In genomic region chr20:17944854-17945474, GRCh38 we compare ENCODE assay signal across 33 cellular contexts. TPM values are rescaled to one million over a fixed set of nuclear protein-coding genes. Genes with fewer than 3 reads are reported as not detected.
DNase-seq lines count a peak whose midpoint lies in the region; ATAC-seq and TF ChIP-seq lines count a peak whose summit lies in the region.
"Had no signal": no experiment of that assay in that cellular context is flagged by ENCODE, and none has a peak within 500 bp of the region (broad histone marks: within the 10 kb centered on the region; RNA-seq: fewer than 3 reads in every experiment).

No MANE protein-coding gene starts in this region.

- no peak overlapping the region for H2BK15ac ChIP-seq in IMR-90 (ENCODE audit: low read depth, low read length)

- no peak for TF ChIP-seq POLR2A in IMR-90 (IDR thresholded peaks at IDR 0.05; ENCODE audit: low read depth, low read length)

- peak overlapping the region; percentile 43 for H3K27ac Mint-ChIP-seq in activated naive CD4-positive, alpha-beta T cell treated with anti-CD3 and anti-CD28 coated beads, Interleukin-2, amount 10 ng/mL, durations not matched to agents 7 days and 5 days
- no peak overlapping the region for H3K27ac Mint-ChIP-seq in activated naive CD4-positive, alpha-beta T cell treated with anti-CD3 and anti-CD28 coated beads, Interleukin-2, amount 50 U/mL, for 72 hours
- peak overlapping the region; percentile 47 for H3K27ac Mint-ChIP-seq in activated T-helper 2 cell treated with anti-CD3 and anti-CD28 coated beads, Interferon-gamma antibody, Interleukin-2, Interleukin-4, amounts not matched to agents 10 μg/mL and 5 μg/mL and 100 μg/mL, durations not matched to agents 14 hours and 24 hours and 36 hours
- peak overlapping the region; percentile 41 for H3K27ac Mint-ChIP-seq in nephron progenitor cell
- H3K27ac Mint-ChIP-seq: activated T-cell treated with anti-CD3 and anti-CD28 coated beads, Interleukin-2, amount 50 U/mL, for 72 hours; CD8-positive, alpha-beta T cell; memory B cell; neural progenitor cell; T-helper 1 cell treated with Interleukin-12 subunit alpha and Interleukin-12 subunit beta and Interleukin-4 antibody, amounts not matched to agents 30 μg/mL and 1 μg/mL, for 36 hours had no signal

- no peak overlapping the region for H2AK9ac ChIP-seq in IMR-90 (replicated peaks; ENCODE audit: low read depth, low read length, poor library complexity)

- peaks cover 59% of the 10 kb centered on the region for H3K36me3 ChIP-seq in IMR-90 (ENCODE audit: control insufficient read depth, insufficient read depth, low read length)

- no peak overlapping the region for H3K9ac ChIP-seq in IMR-90 (ENCODE audit: low read depth, low read length)
- H3K9ac ChIP-seq: neural progenitor cell, parathyroid adenoma had no signal

- H2BK5ac ChIP-seq in IMR-90 (ENCODE audit: low read depth, low read length, poor library complexity, severe bottlenecking), result no peak overlapping the region

- CTCF ChIA-PET in activated naive CD4-positive, alpha-beta T cell treated with anti-CD3 and anti-CD28 coated beads, Interleukin-2, amount 10 ng/mL, durations not matched to agents 7 days and 5 days (lab: Charles Lee), result interaction anchor here (1.1 kb wide), 1 partner anchor 14 kb away, joined by 3 read pairs; no protein-coding TSS in a partner anchor
- CTCF ChIA-PET in IMR-90 (lab: Yijun Ruan, JAX), result no interaction called here

- TF ChIP-seq CTCF in IMR-90 (conservative IDR thresholded peaks at IDR 0.05; ENCODE audit: low read depth, low read length) (no peak), nephron progenitor cell (IDR thresholded peaks at IDR 0.05) (no peak)

- no peak overlapping the region for H2AFZ ChIP-seq in IMR-90 (replicated peaks; ENCODE audit: low read length, poor library complexity)
- H2AFZ ChIP-seq: neural progenitor cell, parathyroid adenoma had no signal

- no peaks in the 10 kb centered on the region for H3K27me3 Mint-ChIP-seq in activated naive CD4-positive, alpha-beta T cell treated with anti-CD3 and anti-CD28 coated beads, Interleukin-2, amount 10 ng/mL, durations not matched to agents 7 days and 5 days
- no peaks in the 10 kb centered on the region for H3K27me3 Mint-ChIP-seq in activated T-helper 2 cell treated with anti-CD3 and anti-CD28 coated beads, Interferon-gamma antibody, Interleukin-2, Interleukin-4, amounts not matched to agents 10 μg/mL and 5 μg/mL and 100 μg/mL, durations not matched to agents 14 hours and 24 hours and 36 hours (ENCODE audit: low read depth)
- no peaks in the 10 kb centered on the region for H3K27me3 Mint-ChIP-seq in nephron progenitor cell (ENCODE audit: low read depth, poor library complexity)
- H3K27me3 Mint-ChIP-seq: memory B cell had no signal

- H2BK20ac ChIP-seq in IMR-90 (ENCODE audit: low read depth, low read length), result no peak overlapping the region

- H3K18ac ChIP-seq in IMR-90 (ENCODE audit: low read depth, low read length), result no peak overlapping the region

- H3K4ac ChIP-seq in IMR-90 (ENCODE audit: low read depth, low read length), result no peak overlapping the region

- H3K9me1 ChIP-seq in IMR-90 (ENCODE audit: insufficient read depth, low read length), result peaks cover 3% of the 10 kb centered on the region

- H3K4me1 Mint-ChIP-seq in activated naive CD4-positive, alpha-beta T cell treated with anti-CD3 and anti-CD28 coated beads, Interleukin-2, amount 10 ng/mL, durations not matched to agents 7 days and 5 days, result peaks cover 9% of the 10 kb centered on the region
- peaks cover 21% of the 10 kb centered on the region for H3K4me1 Mint-ChIP-seq in activated T-helper 2 cell treated with anti-CD3 and anti-CD28 coated beads, Interferon-gamma antibody, Interleukin-2, Interleukin-4, amounts not matched to agents 10 μg/mL and 5 μg/mL and 100 μg/mL, durations not matched to agents 14 hours and 24 hours and 36 hours (ENCODE audit: low read depth)
- peaks cover 9% of the 10 kb centered on the region for H3K4me1 Mint-ChIP-seq in nephron progenitor cell

- no peak overlapping the region for H3K56ac ChIP-seq in IMR-90 (ENCODE audit: extremely low read depth, insufficient read depth, low read length)

- no peak for DNase-seq in activated naive CD4-positive, alpha-beta T cell treated with anti-CD3 and anti-CD28 coated beads, Interleukin-2, amount 10 ng/mL, durations not matched to agents 7 days and 5 days
- DNase-seq in activated naive CD4-positive, alpha-beta T cell treated with anti-CD3 and anti-CD28 coated beads, Interleukin-2, amount 50 U/mL, for 72 hours (ENCODE audit: low spot score in 2 of 2), result no peak
- DNase-seq in IMR-90, result no peak
- no peak for DNase-seq in activated T-helper 2 cell treated with anti-CD3 and anti-CD28 coated beads, Interferon-gamma antibody, Interleukin-2, Interleukin-4, amounts not matched to agents 10 μg/mL and 5 μg/mL and 100 μg/mL, durations not matched to agents 14 hours and 24 hours and 36 hours (ENCODE audit: low spot score)
- DNase-seq in nephron progenitor cell, result no peak
- DNase-seq in iPS-NIHi7 (ENCODE audit: extremely low spot score), result no peak
- DNase-seq in NCI-H69 (lab: John Stamatoyannopoulos, UW), result no peak
- no peak for DNase-seq in activated CD4-positive, alpha-beta T cell treated with anti-CD3 and anti-CD28 coated beads, Interleukin-2, amount 50 U/mL, for 4 hours
- DNase-seq: activated T-cell treated with anti-CD3 and anti-CD28 coated beads, Interleukin-2, amount 50 U/mL, for 72 hours; CD8-positive, alpha-beta T cell; colonic mucosa; effector memory CD4-positive, alpha-beta T cell; EL; erythroblast; glutamatergic neuron; Kasumi-1; left lung; NCI-H1417; NCI-H2029; NCI-H526; NK-92 treated with Interleukin-12 subunit alpha and Interleukin-12 subunit beta, amount 100 ng/mL, for 24 hours; PC-3; right cardiac atrium; spleen; stimulated activated CD4-positive, alpha-beta T cell treated with anti-CD3 and anti-CD28 coated beads, Interleukin-2, amount 100 ng/mL, for 24 hours; tibial artery had no signal

- no peak overlapping the region for H4K5ac ChIP-seq in IMR-90 (ENCODE audit: low read depth, low read length)

- BruUV-seq in IMR-90 (replicated peaks; lab: Mats Ljungman, UMichigan), result no TSS peak

- H3K27me3 ChIP-seq in IMR-90 (ENCODE audit: control insufficient read depth, insufficient read depth, low read length), result no peaks in the 10 kb centered on the region
- H3K27me3 ChIP-seq: cardiac muscle cell, colonic mucosa, left lung, neural progenitor cell, spleen, tibial artery had no signal

- no peak overlapping the region for H3K4me3 Mint-ChIP-seq in activated naive CD4-positive, alpha-beta T cell treated with anti-CD3 and anti-CD28 coated beads, Interleukin-2, amount 10 ng/mL, durations not matched to agents 7 days and 5 days
- H3K4me3 Mint-ChIP-seq in activated T-helper 2 cell treated with anti-CD3 and anti-CD28 coated beads, Interferon-gamma antibody, Interleukin-2, Interleukin-4, amounts not matched to agents 10 μg/mL and 5 μg/mL and 100 μg/mL, durations not matched to agents 14 hours and 24 hours and 36 hours (ENCODE audit: low read depth), result no peak overlapping the region
- H3K4me3 Mint-ChIP-seq in nephron progenitor cell, result no peak overlapping the region
- H3K4me3 Mint-ChIP-seq: activated T-cell treated with anti-CD3 and anti-CD28 coated beads, Interleukin-2, amount 50 U/mL, for 72 hours; CD8-positive, alpha-beta T cell; memory B cell; neural progenitor cell; T-helper 1 cell treated with Interleukin-12 subunit alpha and Interleukin-12 subunit beta and Interleukin-4 antibody, amounts not matched to agents 30 μg/mL and 1 μg/mL, for 36 hours had no signal

- intact Hi-C loops in IMR-90 (cut with micrococcal nuclease), result no loop called here
- intact Hi-C loops in activated T-helper 2 cell treated with anti-CD3 and anti-CD28 coated beads, Interferon-gamma antibody, Interleukin-2, Interleukin-4, amounts not matched to agents 10 μg/mL and 5 μg/mL and 100 μg/mL, durations not matched to agents 14 hours and 24 hours and 36 hours (cut with micrococcal nuclease), result loop anchor here (10.0 kb wide), 1 partner anchor 50 kb away; no protein-coding TSS in a partner anchor

- H4K8ac ChIP-seq in IMR-90 (ENCODE audit: low read depth in 2 of 2, low read length in 2 of 2), result no peak overlapping the region

- no peak overlapping the region for H2AK5ac ChIP-seq in IMR-90 (ENCODE audit: low read depth, low read length)

- no peak overlapping the region for H3K4me3 ChIP-seq in IMR-90 (ENCODE audit: insufficient read depth, low read depth, low read length)
- H3K4me3 ChIP-seq: cardiac muscle cell, colonic mucosa, HAP-1, left lung, neural progenitor cell, spleen, tibial artery had no signal

- peaks cover 35 to 51% of the 10 kb centered on the region in 2 experiments for H3K79me1 ChIP-seq in IMR-90 (ENCODE audit: low read depth in 1 of 2, low read length in 2 of 2)

- H3K9me3 ChIP-seq in IMR-90 (ENCODE audit: control insufficient read depth, insufficient read depth, low read length), result no peaks in the 10 kb centered on the region
- H3K9me3 ChIP-seq: colonic mucosa, HAP-1, left lung, spleen, tibial artery had no signal

- H3K14ac ChIP-seq in IMR-90 (replicated peaks; ENCODE audit: low read depth, low read length), result no peak overlapping the region

- in situ Hi-C loops in IMR-90 (cut with MboI; ENCODE audit: low sequenced_read_pairs), result no loop called here

- no peaks in the 10 kb centered on the region for H3K9me3 Mint-ChIP-seq in activated naive CD4-positive, alpha-beta T cell treated with anti-CD3 and anti-CD28 coated beads, Interleukin-2, amount 10 ng/mL, durations not matched to agents 7 days and 5 days
- no peaks in the 10 kb centered on the region for H3K9me3 Mint-ChIP-seq in activated naive CD4-positive, alpha-beta T cell treated with anti-CD3 and anti-CD28 coated beads, Interleukin-2, amount 50 U/mL, for 72 hours
- H3K9me3 Mint-ChIP-seq in activated T-helper 2 cell treated with anti-CD3 and anti-CD28 coated beads, Interferon-gamma antibody, Interleukin-2, Interleukin-4, amounts not matched to agents 10 μg/mL and 5 μg/mL and 100 μg/mL, durations not matched to agents 14 hours and 24 hours and 36 hours, result no peaks in the 10 kb centered on the region
- H3K9me3 Mint-ChIP-seq in nephron progenitor cell, result no peaks in the 10 kb centered on the region
- H3K9me3 Mint-ChIP-seq: activated T-cell treated with anti-CD3 and anti-CD28 coated beads, Interleukin-2, amount 50 U/mL, for 72 hours; CD8-positive, alpha-beta T cell; memory B cell; neural progenitor cell; T-helper 1 cell treated with Interleukin-12 subunit alpha and Interleukin-12 subunit beta and Interleukin-4 antibody, amounts not matched to agents 30 μg/mL and 1 μg/mL, for 36 hours had no signal

- POLR2A ChIA-PET in IMR-90 (lab: Charles Lee; ENCODE audit: unreplicated experiment), result interaction anchor here (0.6 kb wide), 1 partner anchor 447 kb away, joined by 3 read pairs; no protein-coding TSS in a partner anchor

- no peak overlapping the region for H4K91ac ChIP-seq in IMR-90 (ENCODE audit: insufficient read depth, low read depth, low read length)

- dilution Hi-C loops in IMR-90 (cut with HindIII; ENCODE audit: low sequenced_read_pairs, unreplicated experiment), result no loop called here

- WGBS in IMR-90 (ENCODE audit: extremely low coverage in 2 of 2, insufficient read length in 1 of 2), 2 experiments, result 94% methylated on average over 2 of the region's 4 CpGs; no CpG with 5 or more reads in 1 of the 2 experiments

- H2BK120ac ChIP-seq in IMR-90 (ENCODE audit: low read depth, low read length), result no peak overlapping the region

- H3K4me2 ChIP-seq in IMR-90 (ENCODE audit: low read depth, low read length), result no peak overlapping the region
- H3K4me2 ChIP-seq: neural progenitor cell had no signal

- no peak for ATAC-seq in activated naive CD4-positive, alpha-beta T cell treated with anti-CD3 and anti-CD28 coated beads, Interleukin-2, amount 50 U/mL, for 72 hours
- no peak for ATAC-seq in IMR-90 (ENCODE audit: low read depth)
- ATAC-seq: activated T-cell treated with anti-CD3 and anti-CD28 coated beads, Interleukin-2, amount 50 U/mL, for 72 hours; CD8-positive, alpha-beta T cell; left lung; PC-3; right cardiac atrium; SK-N-SH treated with all-trans-retinoic acid at 6 μM for 48 hours had no signal

- H3K23ac ChIP-seq in IMR-90 (ENCODE audit: low read depth, low read length), result peak overlapping the region; percentile 27; the same call in 1 of the 2 replicates

- no peaks in the 10 kb centered on the region for H3K4me1 ChIP-seq in IMR-90 (ENCODE audit: control insufficient read depth, insufficient read depth, low read length)
- H3K4me1 ChIP-seq: colonic mucosa, HAP-1, neural progenitor cell, parathyroid adenoma, tibial artery had no signal

- no peak overlapping the region for H3K27ac ChIP-seq in IMR-90 (ENCODE audit: insufficient read depth, low read length)
- H3K27ac ChIP-seq: cardiac muscle cell, colonic mucosa, left lung, neural progenitor cell, parathyroid adenoma, spleen, tibial artery had no signal

- peaks cover 17% of the 10 kb centered on the region for H4K20me1 ChIP-seq in IMR-90 (ENCODE audit: insufficient read depth, low read length)

- H3K36me3 Mint-ChIP-seq in activated naive CD4-positive, alpha-beta T cell treated with anti-CD3 and anti-CD28 coated beads, Interleukin-2, amount 10 ng/mL, durations not matched to agents 7 days and 5 days, result peaks cover 83% of the 10 kb centered on the region
- H3K36me3 Mint-ChIP-seq in activated naive CD4-positive, alpha-beta T cell treated with anti-CD3 and anti-CD28 coated beads, Interleukin-2, amount 50 U/mL, for 72 hours, result peaks cover 24 to 61% of the 10 kb centered on the region in 2 donors
- peaks cover 96% of the 10 kb centered on the region for H3K36me3 Mint-ChIP-seq in activated T-helper 2 cell treated with anti-CD3 and anti-CD28 coated beads, Interferon-gamma antibody, Interleukin-2, Interleukin-4, amounts not matched to agents 10 μg/mL and 5 μg/mL and 100 μg/mL, durations not matched to agents 14 hours and 24 hours and 36 hours (ENCODE audit: low read depth)
- peaks cover 85% of the 10 kb centered on the region for H3K36me3 Mint-ChIP-seq in nephron progenitor cell (ENCODE audit: low read depth)

- TF ChIP-seq RAD21 in IMR-90 (IDR thresholded peaks at IDR 0.05; ENCODE audit: low read length), result no peak

RNA-seq across cellular contexts. Expression of gene SNX5, which starts 23.6 kb away (rescaled TPM):
- 100 to 1,000 TPM; 182 to 188 TPM for total RNA-seq in activated naive CD4-positive, alpha-beta T cell treated with anti-CD3 and anti-CD28 coated beads, Interleukin-2, amount 50 U/mL, for 72 hours
- total RNA-seq in IMR-90 (2012; rRNA removed), result 65.4 and 85.0 TPM in 2 replicates
- polyA plus RNA-seq in IMR-90 (2012; rRNA removed), result 76.7 and 92.8 TPM in 2 replicates
- 36.7 and 37.4 TPM in 2 replicates for polyA plus RNA-seq in IMR-90 (2012; cell fraction: cytosol; rRNA removed)
- 163 and 192 TPM in 2 replicates for polyA plus RNA-seq in IMR-90 (2012; cell fraction: nucleus; rRNA removed; ENCODE audit: low replicate concordance)
- total RNA-seq in activated T-helper 2 cell treated with anti-CD3 and anti-CD28 coated beads, Interferon-gamma antibody, Interleukin-2, Interleukin-4, amounts not matched to agents 10 μg/mL and 5 μg/mL and 100 μg/mL, durations not matched to agents 14 hours and 24 hours and 36 hours, result 225 and 231 TPM in 2 replicates

RNA-seq across cellular contexts. Expression of gene MGME1, which starts 23.9 kb away (rescaled TPM):
- total RNA-seq in activated naive CD4-positive, alpha-beta T cell treated with anti-CD3 and anti-CD28 coated beads, Interleukin-2, amount 50 U/mL, for 72 hours, result 10 to 100 TPM; 31.9 to 33.9 TPM
- total RNA-seq in IMR-90 (2012; rRNA removed), result 7.2 and 8.1 TPM in 2 replicates
- polyA plus RNA-seq in IMR-90 (2012; rRNA removed), result 7.1 and 9.3 TPM in 2 replicates
- polyA plus RNA-seq in IMR-90 (2012; cell fraction: cytosol; rRNA removed), result 2.2 and 2.3 TPM in 2 replicates
- 4.7 and 13.8 TPM in 2 replicates for polyA plus RNA-seq in IMR-90 (2012; cell fraction: nucleus; rRNA removed; ENCODE audit: low replicate concordance)
- 30.0 and 33.0 TPM in 2 replicates for total RNA-seq in activated T-helper 2 cell treated with anti-CD3 and anti-CD28 coated beads, Interferon-gamma antibody, Interleukin-2, Interleukin-4, amounts not matched to agents 10 μg/mL and 5 μg/mL and 100 μg/mL, durations not matched to agents 14 hours and 24 hours and 36 hours

Comparison
In these comparisons a context has a peak if more than half of its experiments do, and no peak if none do; other contexts are left out.
1. H3K27ac Mint-ChIP-seq: peak in activated naive CD4-positive, alpha-beta T cell treated with anti-CD3 and anti-CD28 coated beads, Interleukin-2, amount 10 ng/mL, durations not matched to agents 7 days and 5 days (single experiment), activated T-helper 2 cell treated with anti-CD3 and anti-CD28 coated beads, Interferon-gamma antibody, Interleukin-2, Interleukin-4, amounts not matched to agents 10 μg/mL and 5 μg/mL and 100 μg/mL, durations not matched to agents 14 hours and 24 hours and 36 hours (single experiment) and nephron progenitor cell (single experiment); none in activated naive CD4-positive, alpha-beta T cell treated with anti-CD3 and anti-CD28 coated beads, Interleukin-2, amount 50 U/mL, for 72 hours (0 of 2).